Comparison of ENCODE assay signal across 24 cellular contexts in genomic region chr6:1839315-1839714, GRCh38.
DNase-seq lines count a peak whose midpoint lies in the region; ATAC-seq, FAIRE-seq and TF ChIP-seq lines count a peak whose summit lies in the region.
"Had no signal": no experiment of that assay in that cellular context is flagged by ENCODE, and none has a peak within 500 bp of the region (broad histone marks: within the 10 kb centered on the region; RNA-seq: fewer than 3 reads in every experiment).

No MANE protein-coding gene starts in this region.

- 35% methylated on average over 1 of the region's 1 CpG for WGBS in right lobe of liver (ENCODE audit: insufficient coverage, low coverage, low lambda C conversion rate, missing lambda C conversion rate)
- 100% methylated on average over 1 of the region's 1 CpG for WGBS in HepG2 (ENCODE audit: low lambda C conversion rate)
- 86 to 92% (median 89%) methylated on average over 1 of the region's 1 CpG for WGBS in spleen, 5 donors

- BruUV-seq in HepG2 (replicated peaks; lab: Mats Ljungman, UMichigan): no TSS peak

- peak; percentile 22 to 65 (median 44) for ATAC-seq in right lobe of liver
- no peak for ATAC-seq in HepG2
- ATAC-seq in HG02588 (IDR thresholded peaks at IDR 0.05; ENCODE audit: unreplicated experiment): no peak
- no peak for ATAC-seq in GM21576 (IDR thresholded peaks at IDR 0.05; ENCODE audit: unreplicated experiment)
- ATAC-seq: A549, GM12878 had no signal

- in situ Hi-C loops in HepG2 (cut with HindIII; ENCODE audit: extremely low pct_ligation_motif_present, low pct_unique_long_range_greater_than_20kb): no loop called here

- no peak for FAIRE-seq in HepG2 (lab: Jason Lieb, UNC)
- FAIRE-seq: A549, GM12878, GM18507, RCC 7860 had no signal

- peaks cover 4% of the 10 kb centered on the region; the same call in 1 of the 2 replicates for H4K20me1 ChIP-seq in HepG2 (ENCODE audit: insufficient read depth, low read length)
- H4K20me1 ChIP-seq: BLaER1 treated with 17β-estradiol and CSF1 and Interleukin-3, amounts not matched to agents 10 nM and 100 nM had no signal

- intact Hi-C loops in right lobe of liver (cut with DNase I): no loop called here
- intact Hi-C loops in HepG2 (cut with micrococcal nuclease; ENCODE audit: unreplicated experiment): no loop called here
- intact Hi-C loops in tibial artery (cut with DNase I; ENCODE audit: low total_unique reads): loop anchor here (10.0 kb wide), 1 partner anchor 55 kb away; no protein-coding TSS in a partner anchor
- intact Hi-C loops in spleen (cut with DNase I; ENCODE audit: low total_unique reads): no loop called here

- no peaks in the 10 kb centered on the region for H3K9me3 Mint-ChIP-seq in chondrocyte (ENCODE audit: low read depth)
- H3K9me3 Mint-ChIP-seq: CD8-positive, alpha-beta memory T cell had no signal

- H3K4me2 ChIP-seq in HepG2 (ENCODE audit: low read depth, low read length): no peak overlapping the region
- H3K4me2 ChIP-seq: A549; BLaER1 treated with 17β-estradiol and CSF1 and Interleukin-3, amounts not matched to agents 10 nM and 100 nM had no signal

- H3K9me3 ChIP-seq in right lobe of liver: no peaks in the 10 kb centered on the region
- no peaks in the 10 kb centered on the region for H3K9me3 ChIP-seq in HepG2 (ENCODE audit: low read length)
- no peaks in the 10 kb centered on the region for H3K9me3 ChIP-seq in tibial artery
- no peaks in the 10 kb centered on the region for H3K9me3 ChIP-seq in spleen
- H3K9me3 ChIP-seq: A549; BLaER1 treated with 17β-estradiol and CSF1 and Interleukin-3, amounts not matched to agents 10 nM and 100 nM had no signal

- no peak for DNase-seq in right lobe of liver
- DNase-seq in HepG2 (ENCODE audit: low spot score): no peak
- DNase-seq in NCI-H2227 treated with DMSO at 0.1 percent for 48 hours (lab: John Stamatoyannopoulos, UW): peak; percentile 35
- DNase-seq in chondrocyte (ENCODE audit: low spot score): no peak
- no peak for DNase-seq in tibial artery
- DNase-seq in spleen: no peak
- DNase-seq: CD8-positive, alpha-beta memory T cell; DMS 273 treated with DMSO at 0.1 percent for 48 hours; GDM1; H7; KG1; NCI-H1048; NCI-H187; NCI-H2171 treated with DMSO at 0.1 percent for 48 hours; NCI-H510A; Right ventricle myocardium superior; T-helper 1 cell had no signal

- peaks cover 45% of the 10 kb centered on the region for H3K4me1 Mint-ChIP-seq in chondrocyte (ENCODE audit: low read depth)
- H3K4me1 Mint-ChIP-seq: CD8-positive, alpha-beta memory T cell had no signal

- H3K27ac Mint-ChIP-seq in chondrocyte (ENCODE audit: unreplicated experiment): peak overlapping the region; percentile 50
- H3K27ac Mint-ChIP-seq: CD8-positive, alpha-beta memory T cell had no signal

- H2AFZ ChIP-seq in HepG2 (ENCODE audit: low read length): no peak overlapping the region

- POLR2A ChIA-PET in HepG2 (lab: Yijun Ruan, JAX): no interaction called here

- H3K27me3 ChIP-seq in right lobe of liver: no peaks in the 10 kb centered on the region
- H3K27me3 ChIP-seq in HepG2 (ENCODE audit: control insufficient read depth in 1 of 2, insufficient read depth in 2 of 2, low read length in 2 of 2): no peaks in the 10 kb centered on the region
- H3K27me3 ChIP-seq in tibial artery: no peaks in the 10 kb centered on the region
- no peaks in the 10 kb centered on the region for H3K27me3 ChIP-seq in spleen (replicated peaks in 1 of 7)
- H3K27me3 ChIP-seq: BLaER1 treated with 17β-estradiol and CSF1 and Interleukin-3, amounts not matched to agents 10 nM and 100 nM had no signal

- TF ChIP-seq RAD21 in HepG2 (CRISPR knock-in tag; IDR thresholded peaks at IDR 0.05): no peak

- no peak for TF ChIP-seq EP300 in HepG2 (IDR thresholded peaks at IDR 0.05; ENCODE audit: low read depth in 2 of 2, low read length in 2 of 2)
- TF ChIP-seq EP300 in HepG2 (CRISPR knock-in tag; IDR thresholded peaks at IDR 0.05; ENCODE audit: borderline replicate concordance): no peak

- no peaks in the 10 kb centered on the region for H3K79me2 ChIP-seq in HepG2 (ENCODE audit: insufficient read depth, low read length)

- no peaks in the 10 kb centered on the region for H3K36me3 Mint-ChIP-seq in chondrocyte (ENCODE audit: low read depth)

- H3K4me3 ChIP-seq in right lobe of liver (no peak overlapping the region), HepG2 (replicated peaks in 1 of 3; ENCODE audit: insufficient read depth in 1 of 3, low read depth in 2 of 3, low read length in 3 of 3) (no peak overlapping the region), tibial artery (no peak overlapping the region), spleen (no peak overlapping the region)
- H3K4me3 ChIP-seq: A549; BLaER1 treated with 17β-estradiol and CSF1 and Interleukin-3, amounts not matched to agents 10 nM and 100 nM; GM12878 had no signal

- no peak overlapping the region for H3K4me3 Mint-ChIP-seq in chondrocyte (ENCODE audit: unreplicated experiment)
- H3K4me3 Mint-ChIP-seq: CD8-positive, alpha-beta memory T cell had no signal

- H3K27me3 Mint-ChIP-seq in chondrocyte (ENCODE audit: low read depth): no peaks in the 10 kb centered on the region
- H3K27me3 Mint-ChIP-seq: CD8-positive, alpha-beta memory T cell had no signal

- H3K4me1 ChIP-seq in right lobe of liver: peaks cover 0 to 9% (median 4%) of the 10 kb centered on the region in 4 donors
- H3K4me1 ChIP-seq in HepG2 (ENCODE audit: insufficient read depth, low read length): no peaks in the 10 kb centered on the region
- H3K4me1 ChIP-seq in tibial artery: peaks cover 0 to 49% (median 24%) of the 10 kb centered on the region in 4 donors
- no peaks in the 10 kb centered on the region for H3K4me1 ChIP-seq in spleen
- H3K4me1 ChIP-seq: BLaER1 treated with 17β-estradiol and CSF1 and Interleukin-3, amounts not matched to agents 10 nM and 100 nM had no signal

- H3K36me3 ChIP-seq in right lobe of liver: no peaks in the 10 kb centered on the region
- peaks cover 2 to 22% of the 10 kb centered on the region in 2 experiments; a peak in 4 of 5 replicates for H3K36me3 ChIP-seq in HepG2 (replicated peaks in 1 of 2; ENCODE audit: control insufficient read depth in 1 of 2, insufficient read depth in 2 of 2, low read length in 2 of 2)
- no peaks in the 10 kb centered on the region for H3K36me3 ChIP-seq in tibial artery
- no peaks in the 10 kb centered on the region for H3K36me3 ChIP-seq in spleen
- H3K36me3 ChIP-seq: BLaER1 treated with 17β-estradiol and CSF1 and Interleukin-3, amounts not matched to agents 10 nM and 100 nM had no signal

- H3K27ac ChIP-seq in right lobe of liver: no peak overlapping the region
- H3K27ac ChIP-seq in HepG2 (ENCODE audit: extremely low read length, insufficient read depth, low read length): no peak overlapping the region
- H3K27ac ChIP-seq in tibial artery: peak overlapping the region; percentile 72 to 73
- no peak overlapping the region for H3K27ac ChIP-seq in spleen
- H3K27ac ChIP-seq: A549; BLaER1 treated with 17β-estradiol and CSF1 and Interleukin-3, amounts not matched to agents 10 nM and 100 nM had no signal

- H3K9ac ChIP-seq in HepG2 (ENCODE audit: insufficient read depth, low read depth, low read length): no peak overlapping the region
- H3K9ac ChIP-seq: BLaER1 treated with 17β-estradiol and CSF1 and Interleukin-3, amounts not matched to agents 10 nM and 100 nM had no signal

- CTCF ChIA-PET in HepG2 (lab: Yijun Ruan, JAX; ENCODE audit: low intra/inter-chr PET ratio, low total read pairs): no interaction called here

- TF ChIP-seq POLR2A in right lobe of liver (IDR thresholded peaks at IDR 0.05): no peak
- no peak for TF ChIP-seq POLR2A in HepG2 (IDR thresholded peaks at IDR 0.05; ENCODE audit: insufficient read depth in 1 of 2, low read depth in 2 of 2, low read length in 2 of 2)
- TF ChIP-seq POLR2A in spleen (IDR thresholded peaks at IDR 0.05): no peak

- TF ChIP-seq CTCF in right lobe of liver (IDR thresholded peaks at IDR 0.05) (no peak), HepG2 (CRISPR knock-in tag; IDR thresholded peaks at IDR 0.05) (no peak), chondrocyte (IDR thresholded peaks at IDR 0.05) (no peak), tibial artery (IDR thresholded peaks at IDR 0.05) (no peak), spleen (IDR thresholded peaks at IDR 0.05 in 8 of 11, conservative IDR thresholded peaks at IDR 0.05 in 3 of 11) (no peak)

TF ChIP-seq in HepG2, 621 proteins besides CTCF, POLR2A, EP300 and RAD21 (continues in another document):
- no peak for TF ChIP-seq HMGXB3 (CRISPR knock-in tag; IDR thresholded peaks at IDR 0.05; ENCODE audit: borderline replicate concordance)

Comparison
In these comparisons a context has a peak if more than half of its experiments do, and no peak if none do; other contexts are left out.
1. ATAC-seq: peak in right lobe of liver (4 of 4); none in HepG2 (single experiment), HG02588 (single experiment) and GM21576 (single experiment).
2. H3K27ac ChIP-seq: peak in tibial artery (2 of 2); none in right lobe of liver (0 of 3), HepG2 (single experiment) and spleen (0 of 8).